ENCODE assay signal across 25 cellular contexts in genomic region chr2:24546668-24547067, GRCh38.
"Had no signal": no experiment of that assay in that cellular context is flagged by ENCODE, and none has a peak within 500 bp of the region (broad histone marks: within the 10 kb centered on the region; RNA-seq: fewer than 3 reads in every experiment).

No MANE protein-coding gene starts in this region.

- H3K4me3 ChIP-seq: coronary artery, esophagus muscularis mucosa, gastroesophageal sphincter, heart right ventricle, lung, mucosa of descending colon, neural progenitor cell, smooth muscle cell, suprapubic skin, uterus had no signal

- H3K27me3 ChIP-seq: esophagus muscularis mucosa, foreskin keratinocyte, gastroesophageal sphincter, heart right ventricle, neural progenitor cell, suprapubic skin, uterus had no signal

- H3K9me3 ChIP-seq: gastroesophageal sphincter, mucosa of descending colon had no signal

- ATAC-seq: foreskin keratinocyte; gastroesophageal sphincter; mucosa of descending colon; sciatic nerve; stimulated activated naive CD8-positive, alpha-beta T cell treated with anti-CD3 and anti-CD28 coated beads, Interleukin-15, amount 100 ng/mL, for 72 hours had no signal

- H3K4me1 ChIP-seq: esophagus muscularis mucosa, foreskin keratinocyte, parathyroid adenoma, suprapubic skin, uterus had no signal

- DNase-seq: dermis blood vessel endothelial cell; effector memory CD4-positive, alpha-beta T cell; foreskin keratinocyte; heart right ventricle; hippocampal formation; islet precursor cell; kidney glomerular epithelial cell; mucosa of descending colon; naive B cell; stimulated activated CD4-positive, alpha-beta T cell treated with anti-CD3 and anti-CD28 coated beads, Interleukin-12 subunit alpha, Interleukin-12 subunit beta, amount 100 ng/mL, for 4 hours; stimulated activated CD4-positive, alpha-beta T cell treated with anti-CD3 and anti-CD28 coated beads, Interleukin-1b, Interleukin-23, amount 100 ng/mL, for 48 hours; stimulated activated CD4-positive, alpha-beta T cell treated with anti-CD3 and anti-CD28 coated beads, Interleukin-4, amount 100 ng/mL, for 1 hour; stimulated activated CD8-positive, alpha-beta memory T cell treated with anti-CD3 and anti-CD28 coated beads, Interleukin-4, amount 100 ng/mL, for 48 hours; stimulated activated naive CD4-positive, alpha-beta T cell; stimulated activated naive CD8-positive, alpha-beta T cell treated with anti-CD3 and anti-CD28 coated beads, Interleukin-15, amount 100 ng/mL, for 72 hours; uterus had no signal

- H3K27ac ChIP-seq: coronary artery, esophagus muscularis mucosa, foreskin keratinocyte, gastroesophageal sphincter, heart right ventricle, neural progenitor cell, parathyroid adenoma, suprapubic skin, uterus had no signal

- H3K36me3 ChIP-seq: esophagus muscularis mucosa, gastroesophageal sphincter, heart right ventricle, neural progenitor cell, suprapubic skin, uterus had no signal
